Comparison of ENCODE assay signal across 14 cellular contexts in genomic region chr3:143252931-143253330, GRCh38.
"Had no signal": no experiment of that assay in that cellular context is flagged by ENCODE, and none has a peak within 500 bp of the region (broad histone marks: within the 10 kb centered on the region; RNA-seq: fewer than 3 reads in every experiment).

No MANE protein-coding gene starts in this region.

- H3K4me1 ChIP-seq: lower lobe of right lung, right atrium auricular region, thyroid gland, vagina had no signal

- ATAC-seq: activated T-cell treated with anti-CD3 and anti-CD28 coated beads, Interleukin-2, amount 50 U/mL, for 4 hours; lower lobe of right lung; naive thymus-derived CD4-positive, alpha-beta T cell; stimulated activated effector memory CD8-positive, alpha-beta T cell treated with anti-CD3 and anti-CD28 coated beads, Interleukin-12 subunit alpha, Interleukin-12 subunit beta, amount 100 ng/mL, for 72 hours had no signal

- H3K36me3 ChIP-seq: lower lobe of right lung, right atrium auricular region, thyroid gland, vagina had no signal

- H3K4me3 ChIP-seq: lower lobe of right lung, right atrium auricular region, thyroid gland, vagina had no signal

- H3K27ac ChIP-seq: lower lobe of right lung, right atrium auricular region, thyroid gland, vagina had no signal

- H3K9me3 ChIP-seq: lower lobe of right lung, right atrium auricular region, thyroid gland, vagina had no signal

- H3K27me3 ChIP-seq: right atrium auricular region, thyroid gland, vagina had no signal

- DNase-seq: activated CD4-positive, alpha-beta memory T cell treated with anti-CD3 and anti-CD28 coated beads for 36 hours; activated CD4-positive, CD25-positive, alpha-beta regulatory T cell treated with anti-CD3 and anti-CD28 coated beads, Interleukin-2, amount 50 U/mL, for 72 hours; activated gamma-delta T cell treated with Interleukin-2 at 50 U/mL for 16 hours; activated naive CD8-positive, alpha-beta T cell treated with anti-CD3 and anti-CD28 coated beads for 36 hours; activated T-cell treated with anti-CD3 and anti-CD28 coated beads, Interleukin-2, amount 50 U/mL, for 4 hours; effector CD4-positive, alpha-beta T cell; hypothalamus; lower lobe of right lung; midbrain; naive thymus-derived CD4-positive, alpha-beta T cell; thyroid gland had no signal
